In genomic region chr3:166304509-166305063, GRCh38 we compare ENCODE assay signal across 33 cellular contexts.
DNase-seq lines count a peak whose midpoint lies in the region; ATAC-seq, FAIRE-seq and TF ChIP-seq lines count a peak whose summit lies in the region.
"Had no signal": no experiment of that assay in that cellular context is flagged by ENCODE, and none has a peak within 500 bp of the region (broad histone marks: within the 10 kb centered on the region; RNA-seq: fewer than 3 reads in every experiment).

No MANE protein-coding gene starts in this region.

- TF ChIP-seq RAD21 in K562 (CRISPR knock-in tag; conservative IDR thresholded peaks at IDR 0.05 in 1 of 2, IDR thresholded peaks at IDR 0.05 in 1 of 2) = peak in 1 of 2 experiments; percentile 43; a peak in 1 of 4 replicates

- TF ChIP-seq POLR2A in K562 (conservative IDR thresholded peaks at IDR 0.05) = no peak
- no peak for TF ChIP-seq POLR2A in upper lobe of left lung (IDR thresholded peaks at IDR 0.05)

- no peaks in the 10 kb centered on the region for H3K9me1 ChIP-seq in K562 (ENCODE audit: control insufficient read depth, insufficient read depth, low read length)

- peaks cover 8% of the 10 kb centered on the region for H3K4me1 Mint-ChIP-seq in MCF 10A (ENCODE audit: insufficient read depth, unreplicated experiment)
- H3K4me1 Mint-ChIP-seq: B cell, mesothelial cell of epicardium had no signal

- H3K9me3 ChIP-seq in mammary epithelial cell (replicated peaks; ENCODE audit: insufficient read depth, low read length) (no peaks in the 10 kb centered on the region), K562 (replicated peaks; ENCODE audit: control insufficient read depth, insufficient read depth, low read depth, low read length) (no peaks in the 10 kb centered on the region), upper lobe of left lung (no peaks in the 10 kb centered on the region)
- H3K9me3 ChIP-seq: MG63, testis, uterus had no signal

- H3K9ac ChIP-seq in mammary epithelial cell (ENCODE audit: insufficient read depth, low read length) (no peak overlapping the region), K562 (ENCODE audit: insufficient read depth in 1 of 2, low read depth in 2 of 2, low read length in 2 of 2) (no peak overlapping the region)

- ATAC-seq in K562 = no peak
- ATAC-seq in HG02642 (IDR thresholded peaks at IDR 0.05; ENCODE audit: poor library complexity, unreplicated experiment) = no peak
- no peak for ATAC-seq in upper lobe of left lung (ENCODE audit: low FRiP score in 2 of 2)
- no peak for ATAC-seq in HG03095 (IDR thresholded peaks at IDR 0.05; ENCODE audit: unreplicated experiment)
- ATAC-seq: activated T-cell treated with anti-CD3 and anti-CD28 coated beads, Interleukin-2, amount 50 U/mL, for 72 hours; esophagus mucosa; left ventricle myocardium superior; right cardiac atrium had no signal

- H3K4me1 ChIP-seq in mammary epithelial cell (ENCODE audit: insufficient read depth, low read length) (no peaks in the 10 kb centered on the region), K562 (replicated peaks in 1 of 2; ENCODE audit: control insufficient read depth in 2 of 2, insufficient read depth in 2 of 2, low read length in 2 of 2) (no peaks in the 10 kb centered on the region), upper lobe of left lung (no peaks in the 10 kb centered on the region)
- H3K4me1 ChIP-seq: testis, uterus had no signal

- H3K27me3 ChIP-seq in mammary epithelial cell (ENCODE audit: insufficient read depth, low read length) (no peaks in the 10 kb centered on the region), K562 (ENCODE audit: control insufficient read depth in 2 of 2, insufficient read depth in 2 of 2, low read length in 2 of 2) (no peaks in the 10 kb centered on the region), upper lobe of left lung (no peaks in the 10 kb centered on the region)
- H3K27me3 ChIP-seq: MG63, testis, uterus had no signal

- POLR2A ChIA-PET in MCF 10A (lab: Yijun Ruan, JAX) (interaction anchor here (0.6 kb wide), 1 partner anchor 38 kb away, joined by 3 read pairs; no protein-coding TSS in a partner anchor), K562 (lab: Yijun Ruan, JAX) (no interaction called here)

- peak; percentile 46 for FAIRE-seq in K562 (lab: Jason Lieb, UNC)

- H3K4me3 ChIP-seq in mammary epithelial cell (replicated peaks in 1 of 3; ENCODE audit: insufficient read depth in 1 of 3, low read depth in 2 of 3, low read length in 3 of 3) (no peak overlapping the region), K562 (no peak overlapping the region), upper lobe of left lung (no peak overlapping the region)
- H3K4me3 ChIP-seq: MG63, testis, uterus had no signal

- 64% methylated on average over 5 of the region's 5 CpGs for WGBS in mammary epithelial cell (ENCODE audit: low coverage, missing lambda C conversion rate)
- WGBS in K562 (ENCODE audit: insufficient coverage, low coverage, missing lambda C conversion rate) = 10% methylated on average over 5 of the region's 5 CpGs
- 59 to 62% methylated on average over 5 of the region's 5 CpGs for WGBS in upper lobe of left lung, 2 donors

- TF ChIP-seq EP300 in K562 (IDR thresholded peaks at IDR 0.05; ENCODE audit: low read length) = no peak
- TF ChIP-seq EP300 in upper lobe of left lung (IDR thresholded peaks at IDR 0.05) = no peak

- H3K4me2 ChIP-seq in mammary epithelial cell (ENCODE audit: insufficient read depth, low read depth, low read length) (no peak overlapping the region), K562 (ENCODE audit: insufficient read depth, low read length) (no peak overlapping the region)

- no peak overlapping the region for H3K27ac ChIP-seq in mammary epithelial cell (ENCODE audit: insufficient read depth, low read depth, low read length)
- no peak overlapping the region for H3K27ac ChIP-seq in K562 (ENCODE audit: extremely low read depth, low read depth, low read length)
- no peak overlapping the region for H3K27ac ChIP-seq in upper lobe of left lung
- H3K27ac ChIP-seq: testis, uterus had no signal

- CTCF ChIA-PET in MCF 10A (lab: Yijun Ruan, JAX) (interaction anchor here (0.5 to 0.7 kb wide), 3 partner anchors 8 to 288 kb away, joined by 3 read pairs; no protein-coding TSS in a partner anchor), mammary epithelial cell (lab: Charles Lee; ENCODE audit: low non-redundant PET) (no interaction called here), K562 (lab: Yijun Ruan, JAX; ENCODE audit: low intra/inter-chr PET ratio) (no interaction called here)

- TF ChIP-seq CTCF in MCF 10A (IDR thresholded peaks at IDR 0.05; ENCODE audit: unreplicated experiment) (no peak), mammary epithelial cell (conservative IDR thresholded peaks at IDR 0.05 in 1 of 2, IDR thresholded peaks at IDR 0.05 in 1 of 2; ENCODE audit: extremely low read depth in 1 of 2, insufficient read depth in 1 of 2, low read depth in 1 of 2, low read length in 2 of 2) (peak in 1 of 2 donors; percentile 10), K562 (IDR thresholded peaks at IDR 0.05 in 2 of 3, conservative IDR thresholded peaks at IDR 0.05 in 1 of 3; ENCODE audit: insufficient read depth in 2 of 3, low read depth in 1 of 3, low read length in 3 of 3) (no peak), upper lobe of left lung (IDR thresholded peaks at IDR 0.05) (no peak)

- no peaks in the 10 kb centered on the region for H3K36me3 Mint-ChIP-seq in MCF 10A (ENCODE audit: insufficient read depth, unreplicated experiment)
- H3K36me3 Mint-ChIP-seq: activated CD4-positive, alpha-beta memory T cell treated with anti-CD3 and anti-CD28 coated beads for 36 hours; mesothelial cell of epicardium had no signal

- H4K20me1 ChIP-seq in mammary epithelial cell (ENCODE audit: insufficient read depth, low read length) = no peaks in the 10 kb centered on the region
- H4K20me1 ChIP-seq in K562 (replicated peaks; ENCODE audit: control insufficient read depth, insufficient read depth, low read length) = no peaks in the 10 kb centered on the region

- no peaks in the 10 kb centered on the region for H3K27me3 Mint-ChIP-seq in MCF 10A (ENCODE audit: insufficient read depth, unreplicated experiment)
- H3K27me3 Mint-ChIP-seq: activated CD4-positive, alpha-beta memory T cell treated with anti-CD3 and anti-CD28 coated beads for 36 hours; B cell; dendritic cell treated with granulocyte-macrophage colony-stimulating factor and Interleukin-4, amounts not matched to agents 40 ng/mL and 50 ng/mL, for 4 days; stimulated activated naive CD8-positive, alpha-beta T cell treated with anti-CD3 and anti-CD28 coated beads, Interleukin-15, Interleukin-2, amounts not matched to agents 100 ng/mL and 50 ng/mL, for 24 hours had no signal

- DNase-seq in MCF 10A (ENCODE audit: unreplicated experiment) (peak; percentile 6), mammary epithelial cell (no peak), OCI-M1 (lab: John Stamatoyannopoulos, UW) (peak; percentile 4), K562 (ENCODE audit: extremely low read depth in 1 of 4, low spot score in 3 of 4) (no peak), upper lobe of left lung (no peak), islet precursor cell (no peak)
- DNase-seq: ACHN; activated CD4-positive, alpha-beta memory T cell treated with anti-CD3 and anti-CD28 coated beads for 36 hours; activated CD4-positive, alpha-beta T cell treated with anti-CD3 and anti-CD28 coated beads for 1 hour; activated naive CD4-positive, alpha-beta T cell treated with Interleukin-2 at 50 U/mL for 16 hours; activated T-cell treated with anti-CD3 and anti-CD28 coated beads, Interleukin-2, amount 50 U/mL, for 72 hours; DMS79 treated with DMSO at 0.1 percent for 48 hours; foreskin fibroblast; GF-D8; head of caudate nucleus; kidney; left ventricle myocardium superior; MG63; NCI-H1105 treated with DMSO at 0.1 percent for 48 hours; NCI-H187 treated with DMSO at 0.1 percent for 48 hours; posterior cingulate gyrus; right cardiac atrium; stimulated activated CD8-positive, alpha-beta memory T cell treated with anti-CD3 and anti-CD28 coated beads, Interleukin-4, amount 100 ng/mL, for 48 hours; testis; uterus had no signal

- dilution Hi-C loops in mammary epithelial cell (cut with HindIII; ENCODE audit: low sequenced_read_pairs) = no loop called here

- H3K36me3 ChIP-seq in mammary epithelial cell (ENCODE audit: insufficient read depth, low read length) (no peaks in the 10 kb centered on the region), K562 (ENCODE audit: control insufficient read depth, insufficient read depth, low read length) (no peaks in the 10 kb centered on the region), upper lobe of left lung (no peaks in the 10 kb centered on the region)
- H3K36me3 ChIP-seq: MG63, uterus had no signal

- H3K4me3 Mint-ChIP-seq in MCF 10A (ENCODE audit: unreplicated experiment) = no peak overlapping the region
- H3K4me3 Mint-ChIP-seq: activated CD4-positive, alpha-beta memory T cell treated with anti-CD3 and anti-CD28 coated beads for 36 hours; activated T-cell treated with anti-CD3 and anti-CD28 coated beads, Interleukin-2, amount 50 U/mL, for 72 hours; B cell; dendritic cell treated with granulocyte-macrophage colony-stimulating factor and Interleukin-4, amounts not matched to agents 40 ng/mL and 50 ng/mL, for 4 days; mesothelial cell of epicardium; stimulated activated naive CD8-positive, alpha-beta T cell treated with anti-CD3 and anti-CD28 coated beads, Interleukin-15, Interleukin-2, amounts not matched to agents 100 ng/mL and 50 ng/mL, for 24 hours; T-helper 1 cell treated with Interleukin-12 subunit alpha and Interleukin-12 subunit beta and Interleukin-4 antibody, amounts not matched to agents 30 μg/mL and 1 μg/mL, for 36 hours had no signal

- no peaks in the 10 kb centered on the region for H3K79me2 ChIP-seq in mammary epithelial cell (ENCODE audit: insufficient read depth, low read length)
- H3K79me2 ChIP-seq in K562 (ENCODE audit: control insufficient read depth, insufficient read depth, low read length) = no peaks in the 10 kb centered on the region

- H2AFZ ChIP-seq in mammary epithelial cell (ENCODE audit: low read depth, low read length) (no peak overlapping the region), K562 (ENCODE audit: low read depth, low read length) (no peak overlapping the region)

- peak overlapping the region; percentile 20 for H3K27ac Mint-ChIP-seq in MCF 10A (ENCODE audit: low read depth, unreplicated experiment)
- H3K27ac Mint-ChIP-seq: activated CD4-positive, alpha-beta memory T cell treated with anti-CD3 and anti-CD28 coated beads for 36 hours; activated T-cell treated with anti-CD3 and anti-CD28 coated beads, Interleukin-2, amount 50 U/mL, for 72 hours; B cell; dendritic cell treated with granulocyte-macrophage colony-stimulating factor and Interleukin-4, amounts not matched to agents 40 ng/mL and 50 ng/mL, for 4 days; mesothelial cell of epicardium; stimulated activated naive CD8-positive, alpha-beta T cell treated with anti-CD3 and anti-CD28 coated beads, Interleukin-15, Interleukin-2, amounts not matched to agents 100 ng/mL and 50 ng/mL, for 24 hours; T-helper 1 cell treated with Interleukin-12 subunit alpha and Interleukin-12 subunit beta and Interleukin-4 antibody, amounts not matched to agents 30 μg/mL and 1 μg/mL, for 36 hours had no signal

- in situ Hi-C loops in mammary epithelial cell (cut with MboI; ENCODE audit: low sequenced_read_pairs in 2 of 2) = no loop called here
- in situ Hi-C loops in K562 (cut with MboI) = no loop called here

- no TSS peak for BruUV-seq in MCF 10A (replicated peaks; lab: Mats Ljungman, UMichigan)
- BruUV-seq in mammary epithelial cell (replicated peaks; lab: Mats Ljungman, UMichigan) = no TSS peak
- BruUV-seq in K562 (replicated peaks; lab: Mats Ljungman, UMichigan) = no TSS peak

- intact Hi-C loops in MCF 10A (cut with micrococcal nuclease) (no loop called here), mammary epithelial cell (cut with micrococcal nuclease) (no loop called here), K562 (cut with micrococcal nuclease) (no loop called here)

- H3K9me3 Mint-ChIP-seq in MCF 10A (ENCODE audit: unreplicated experiment) = peaks cover 2% of the 10 kb centered on the region
- H3K9me3 Mint-ChIP-seq: activated CD4-positive, alpha-beta memory T cell treated with anti-CD3 and anti-CD28 coated beads for 36 hours; dendritic cell treated with granulocyte-macrophage colony-stimulating factor and Interleukin-4, amounts not matched to agents 40 ng/mL and 50 ng/mL, for 4 days; mesothelial cell of epicardium had no signal

Comparison
In these comparisons a context has a peak if more than half of its experiments do, and no peak if none do; other contexts are left out.
1. DNase-seq: peak in MCF 10A (single experiment) and OCI-M1 (single experiment); none in mammary epithelial cell (single experiment), K562 (0 of 4), upper lobe of left lung (0 of 2) and islet precursor cell (single experiment).